ENCODE assay signal across 1 cellular context in the genomic region with DNA sequence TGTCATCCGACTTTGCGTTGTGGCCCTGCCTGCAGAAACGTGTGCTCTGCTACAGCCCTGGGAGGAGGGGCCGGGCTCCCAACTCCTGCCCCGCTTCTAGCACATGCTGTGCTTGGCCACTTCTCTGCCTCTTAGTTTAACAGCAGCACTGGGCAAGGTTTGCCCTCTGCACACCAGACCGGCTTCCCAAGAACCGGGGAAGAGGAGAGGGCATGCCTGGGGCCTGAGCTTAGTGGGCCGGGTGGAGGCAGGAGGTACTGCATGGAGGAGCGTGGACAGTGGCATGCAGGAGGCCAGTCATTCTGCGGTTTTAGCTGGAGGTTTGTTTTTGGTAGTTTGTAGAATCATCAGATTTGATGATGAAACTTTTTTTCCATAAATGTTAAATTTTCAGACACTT.
TF ChIP-seq lines count a peak whose summit lies in the region.

No MANE protein-coding gene starts in this region.

TF ChIP-seq in K562, 482 proteins besides CTCF, POLR2A, EP300 and RAD21 (continued from another document):
- TF ChIP-seq, protein P1, sequence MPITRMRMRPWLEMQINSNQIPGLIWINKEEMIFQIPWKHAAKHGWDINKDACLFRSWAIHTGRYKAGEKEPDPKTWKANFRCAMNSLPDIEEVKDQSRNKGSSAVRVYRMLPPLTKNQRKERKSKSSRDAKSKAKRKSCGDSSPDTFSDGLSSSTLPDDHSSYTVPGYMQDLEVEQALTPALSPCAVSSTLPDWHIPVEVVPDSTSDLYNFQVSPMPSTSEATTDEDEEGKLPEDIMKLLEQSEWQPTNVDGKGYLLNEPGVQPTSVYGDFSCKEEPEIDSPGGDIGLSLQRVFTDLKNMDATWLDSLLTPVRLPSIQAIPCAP (CRISPR knock-in tag; IDR thresholded peaks at IDR 0.05; ENCODE audit: borderline replicate concordance) = no peak
- TF ChIP-seq ZBTB8A (IDR thresholded peaks at IDR 0.05; ENCODE audit: partially characterized antibody) = no peak
- TF ChIP-seq ZNF740 (CRISPR knock-in tag; IDR thresholded peaks at IDR 0.05) = no peak
- no peak for TF ChIP-seq ZNF740 (tag; IDR thresholded peaks at IDR 0.05)
